Comparison of ENCODE assay signal across 10 cellular contexts in genomic region chr19:11551603-11552235, GRCh38. TPM values are rescaled to one million over a fixed set of nuclear protein-coding genes. Genes with fewer than 3 reads are reported as not detected.
A peak's percentile ranks its signal among the peaks of the same experiment; 100 is the strongest.
DNase-seq lines count a peak whose midpoint lies in the region; ATAC-seq, FAIRE-seq and TF ChIP-seq lines count a peak whose summit lies in the region.
"Had no signal": no experiment of that assay in that cellular context is flagged by ENCODE, and none has a peak within 500 bp of the region (broad histone marks: within the 10 kb centered on the region; RNA-seq: fewer than 3 reads in every experiment).

No MANE protein-coding gene starts in this region.

- H3K4me1 Mint-ChIP-seq in activated naive CD8-positive, alpha-beta T cell treated with anti-CD3 and anti-CD28 coated beads, Interleukin-2, amount 10 ng/mL, durations not matched to agents 7 days and 5 days, result peaks cover 10% of the 10 kb centered on the region
- H3K4me1 Mint-ChIP-seq in activated naive CD8-positive, alpha-beta T cell treated with anti-CD3 and anti-CD28 coated beads for 36 hours, result peaks cover 16% of the 10 kb centered on the region

- peaks cover 5% of the 10 kb centered on the region for H3K36me3 Mint-ChIP-seq in activated naive CD8-positive, alpha-beta T cell treated with anti-CD3 and anti-CD28 coated beads, Interleukin-2, amount 10 ng/mL, durations not matched to agents 7 days and 5 days
- peaks cover 10% of the 10 kb centered on the region for H3K36me3 Mint-ChIP-seq in activated naive CD8-positive, alpha-beta T cell treated with anti-CD3 and anti-CD28 coated beads for 36 hours

- H3K36me3 ChIP-seq in WERI-Rb-1 (peaks cover 36% of the 10 kb centered on the region), kidney (ENCODE audit: control insufficient read depth in 1 of 2, insufficient read depth in 2 of 2, low read length in 2 of 2) (peaks cover 10 to 15% of the 10 kb centered on the region in 2 donors), upper lobe of right lung (peaks cover 25% of the 10 kb centered on the region)

- H3K4me1 ChIP-seq in kidney (ENCODE audit: control insufficient read depth in 1 of 2, insufficient read depth in 1 of 2, low read depth in 1 of 2, low read length in 2 of 2) (no peaks in the 10 kb centered on the region), upper lobe of right lung (no peaks in the 10 kb centered on the region)

- FAIRE-seq in kidney (lab: Jason Lieb, UNC), result no peak

- no peaks in the 10 kb centered on the region for H3K9me3 ChIP-seq in WERI-Rb-1 (ENCODE audit: severe bottlenecking)
- H3K9me3 ChIP-seq in kidney (ENCODE audit: control insufficient read depth in 1 of 2, low read length in 2 of 2), result no peaks in the 10 kb centered on the region
- H3K9me3 ChIP-seq in upper lobe of right lung, result no peaks in the 10 kb centered on the region

- H3K27ac ChIP-seq in WERI-Rb-1 (no peak overlapping the region), kidney (ENCODE audit: low read depth in 2 of 2, low read length in 2 of 2) (no peak overlapping the region), upper lobe of right lung (no peak overlapping the region)

- H3K9ac ChIP-seq in kidney (ENCODE audit: low read length in 2 of 2), result no peak overlapping the region

- H3K9me3 Mint-ChIP-seq in activated naive CD8-positive, alpha-beta T cell treated with anti-CD3 and anti-CD28 coated beads, Interleukin-2, amount 10 ng/mL, durations not matched to agents 7 days and 5 days, result no peaks in the 10 kb centered on the region
- no peaks in the 10 kb centered on the region for H3K9me3 Mint-ChIP-seq in activated naive CD8-positive, alpha-beta T cell treated with anti-CD3 and anti-CD28 coated beads for 36 hours
- H3K9me3 Mint-ChIP-seq: activated T-cell treated with anti-CD3 and anti-CD28 coated beads, Interleukin-2, amount 50 U/mL, for 72 hours had no signal

- ATAC-seq in activated naive CD8-positive, alpha-beta T cell treated with anti-CD3 and anti-CD28 coated beads, Interleukin-2, amount 10 ng/mL, durations not matched to agents 7 days and 5 days (ENCODE audit: low read depth), result peak; percentile 43
- ATAC-seq in upper lobe of right lung (peak; percentile 38), HG03025 (IDR thresholded peaks at IDR 0.05; ENCODE audit: low FRiP score, unreplicated experiment) (no peak)

- DNase-seq in activated naive CD8-positive, alpha-beta T cell treated with anti-CD3 and anti-CD28 coated beads, Interleukin-2, amount 10 ng/mL, durations not matched to agents 7 days and 5 days, result no peak
- DNase-seq in activated naive CD8-positive, alpha-beta T cell treated with anti-CD3 and anti-CD28 coated beads for 36 hours, result no peak
- peak; percentile 38 for DNase-seq in WERI-Rb-1
- peak; percentile 81 for DNase-seq in kidney
- no peak for DNase-seq in upper lobe of right lung
- DNase-seq in GDM1 (lab: John Stamatoyannopoulos, UW), result no peak
- no peak for DNase-seq in SHP77 (lab: John Stamatoyannopoulos, UW)
- DNase-seq: activated T-cell treated with anti-CD3 and anti-CD28 coated beads, Interleukin-2, amount 50 U/mL, for 72 hours; NCI-H774 had no signal

- H3K4me3 Mint-ChIP-seq in activated naive CD8-positive, alpha-beta T cell treated with anti-CD3 and anti-CD28 coated beads, Interleukin-2, amount 10 ng/mL, durations not matched to agents 7 days and 5 days, result no peak overlapping the region
- H3K4me3 Mint-ChIP-seq in activated naive CD8-positive, alpha-beta T cell treated with anti-CD3 and anti-CD28 coated beads for 36 hours, result no peak overlapping the region
- H3K4me3 Mint-ChIP-seq: activated T-cell treated with anti-CD3 and anti-CD28 coated beads, Interleukin-2, amount 50 U/mL, for 72 hours had no signal

- POLR2A ChIA-PET in activated naive CD8-positive, alpha-beta T cell treated with anti-CD3 and anti-CD28 coated beads, Interleukin-2, amount 10 ng/mL, durations not matched to agents 7 days and 5 days (lab: Charles Lee), result no interaction called here

- H3K27me3 Mint-ChIP-seq in activated naive CD8-positive, alpha-beta T cell treated with anti-CD3 and anti-CD28 coated beads, Interleukin-2, amount 10 ng/mL, durations not matched to agents 7 days and 5 days, result no peaks in the 10 kb centered on the region
- H3K27me3 Mint-ChIP-seq in activated naive CD8-positive, alpha-beta T cell treated with anti-CD3 and anti-CD28 coated beads for 36 hours, result no peaks in the 10 kb centered on the region

- no peak overlapping the region for H3K27ac Mint-ChIP-seq in activated naive CD8-positive, alpha-beta T cell treated with anti-CD3 and anti-CD28 coated beads, Interleukin-2, amount 10 ng/mL, durations not matched to agents 7 days and 5 days
- no peak overlapping the region for H3K27ac Mint-ChIP-seq in activated naive CD8-positive, alpha-beta T cell treated with anti-CD3 and anti-CD28 coated beads for 36 hours
- H3K27ac Mint-ChIP-seq: activated T-cell treated with anti-CD3 and anti-CD28 coated beads, Interleukin-2, amount 50 U/mL, for 72 hours had no signal

- no peaks in the 10 kb centered on the region for H3K27me3 ChIP-seq in WERI-Rb-1 (ENCODE audit: insufficient read depth, low read depth, severe bottlenecking)
- no peaks in the 10 kb centered on the region for H3K27me3 ChIP-seq in upper lobe of right lung

- intact Hi-C loops in kidney (cut with DNase I) (no loop called here), upper lobe of right lung (cut with DNase I) (no loop called here)

- TF ChIP-seq CTCF in WERI-Rb-1 (IDR thresholded peaks at IDR 0.05; ENCODE audit: low read depth, low read length), result peak; percentile 84
- no peak for TF ChIP-seq CTCF in kidney (IDR thresholded peaks at IDR 0.05; ENCODE audit: borderline replicate concordance, extremely low read depth, insufficient read depth)
- TF ChIP-seq CTCF in upper lobe of right lung (IDR thresholded peaks at IDR 0.05), result peak; percentile 18

- no peak overlapping the region for H3K4me3 ChIP-seq in WERI-Rb-1 (ENCODE audit: low read depth, low read length)
- no peak overlapping the region for H3K4me3 ChIP-seq in kidney (ENCODE audit: low read length in 2 of 2)
- no peak overlapping the region for H3K4me3 ChIP-seq in upper lobe of right lung

RNA-seq across cellular contexts. Expression of gene ELOF1, which starts 7.3 kb away (rescaled TPM):
- total RNA-seq in activated naive CD8-positive, alpha-beta T cell treated with anti-CD3 and anti-CD28 coated beads, Interleukin-2, amount 10 ng/mL, durations not matched to agents 7 days and 5 days, result 10 to 100 TPM; 47.0 to 49.0 TPM
- 10 to 100 TPM; 63.8 to 69.3 TPM for total RNA-seq in activated naive CD8-positive, alpha-beta T cell treated with anti-CD3 and anti-CD28 coated beads for 36 hours
- total RNA-seq in kidney (47.5 TPM), upper lobe of right lung (44.3 TPM)
- polyA plus RNA-seq in kidney (ENCODE audit: insufficient read depth, low read depth, low replicate concordance), result 72.4 TPM

RNA-seq across cellular contexts. Expression of gene CNN1, which starts 13.1 kb away (rescaled TPM):
- not detected for total RNA-seq in activated naive CD8-positive, alpha-beta T cell treated with anti-CD3 and anti-CD28 coated beads, Interleukin-2, amount 10 ng/mL, durations not matched to agents 7 days and 5 days
- total RNA-seq in activated naive CD8-positive, alpha-beta T cell treated with anti-CD3 and anti-CD28 coated beads for 36 hours, result under 1 TPM in 1 of 2 experiments, not detected in 1; 0.36 TPM
- total RNA-seq in kidney, result 47.8 TPM
- polyA plus RNA-seq in kidney (ENCODE audit: insufficient read depth, low read depth, low replicate concordance), result 42.2 TPM
- total RNA-seq in upper lobe of right lung, result 27.3 TPM
- total RNA-seq: activated T-cell treated with anti-CD3 and anti-CD28 coated beads, Interleukin-2, amount 50 U/mL, for 72 hours had no signal

RNA-seq across cellular contexts. Expression of gene ECSIT, which starts 22.8 kb away (rescaled TPM):
- 10 to 100 TPM; 34.7 to 37.1 TPM for total RNA-seq in activated naive CD8-positive, alpha-beta T cell treated with anti-CD3 and anti-CD28 coated beads, Interleukin-2, amount 10 ng/mL, durations not matched to agents 7 days and 5 days
- total RNA-seq in activated naive CD8-positive, alpha-beta T cell treated with anti-CD3 and anti-CD28 coated beads for 36 hours, result 10 to 100 TPM; 46.7 to 51.7 TPM
- total RNA-seq in kidney, result 33.8 TPM
- 83.4 TPM for polyA plus RNA-seq in kidney (ENCODE audit: insufficient read depth, low read depth, low replicate concordance)
- 44.8 TPM for total RNA-seq in upper lobe of right lung

RNA-seq across cellular contexts. Expression of gene ACP5, which starts 25.7 kb away (rescaled TPM):
- 10 to 100 TPM; 32.0 to 35.0 TPM for total RNA-seq in activated naive CD8-positive, alpha-beta T cell treated with anti-CD3 and anti-CD28 coated beads, Interleukin-2, amount 10 ng/mL, durations not matched to agents 7 days and 5 days
- 1 to 10 TPM; 3.4 to 4.3 TPM for total RNA-seq in activated naive CD8-positive, alpha-beta T cell treated with anti-CD3 and anti-CD28 coated beads for 36 hours
- total RNA-seq in kidney, result 13.8 TPM
- 93.3 TPM for polyA plus RNA-seq in kidney (ENCODE audit: insufficient read depth, low read depth, low replicate concordance)
- 429 TPM for total RNA-seq in upper lobe of right lung

RNA-seq across cellular contexts. Expression of gene ZNF627, which starts 45.6 kb away (rescaled TPM):
- total RNA-seq in activated naive CD8-positive, alpha-beta T cell treated with anti-CD3 and anti-CD28 coated beads, Interleukin-2, amount 10 ng/mL, durations not matched to agents 7 days and 5 days, result 1 to 10 TPM; 9.0 to 9.6 TPM
- total RNA-seq in activated naive CD8-positive, alpha-beta T cell treated with anti-CD3 and anti-CD28 coated beads for 36 hours, result 1 to 10 TPM; 4.7 to 5.5 TPM
- total RNA-seq in kidney (20.8 TPM), upper lobe of right lung (11.6 TPM)
- 8.4 TPM for polyA plus RNA-seq in kidney (ENCODE audit: insufficient read depth, low read depth, low replicate concordance)

Comparison
In these comparisons a context has a peak if more than half of its experiments do, and no peak if none do; other contexts are left out.
1. DNase-seq: peak in WERI-Rb-1 (single experiment) and kidney (single experiment); none in activated naive CD8-positive, alpha-beta T cell treated with anti-CD3 and anti-CD28 coated beads, Interleukin-2, amount 10 ng/mL, durations not matched to agents 7 days and 5 days (single experiment), activated naive CD8-positive, alpha-beta T cell treated with anti-CD3 and anti-CD28 coated beads for 36 hours (single experiment), upper lobe of right lung (single experiment), GDM1 (single experiment) and SHP77 (0 of 2).
2. RNA of gene CNN1, which starts 13.1 kb away (total RNA-seq): 47.8 TPM in kidney (single experiment) and 27.3 TPM in upper lobe of right lung (single experiment); 0.36 TPM in activated naive CD8-positive, alpha-beta T cell treated with anti-CD3 and anti-CD28 coated beads for 36 hours and not detected in activated naive CD8-positive, alpha-beta T cell treated with anti-CD3 and anti-CD28 coated beads, Interleukin-2, amount 10 ng/mL, durations not matched to agents 7 days and 5 days; every median in the first group is over 10 times any median in the second.